ENCODE assay signal across 9 cellular contexts in genomic region chr6:90468080-90468479, GRCh38.
A peak's percentile ranks its signal among the peaks of the same experiment; 100 is the strongest.
DNase-seq lines count a peak whose midpoint lies in the region; ATAC-seq and TF ChIP-seq lines count a peak whose summit lies in the region.
"Had no signal": no experiment of that assay in that cellular context is flagged by ENCODE, and none has a peak within 500 bp of the region (broad histone marks: within the 10 kb centered on the region; RNA-seq: fewer than 3 reads in every experiment).

No MANE protein-coding gene starts in this region.

- TF ChIP-seq CTCF in fibroblast of pulmonary artery (IDR thresholded peaks at IDR 0.05; ENCODE audit: low read length, missing control alignments) (no peak), prostate gland (IDR thresholded peaks at IDR 0.05) (no peak)

- peaks cover 22 to 51% (median 39%) of the 10 kb centered on the region in 4 donors for H3K4me1 Mint-ChIP-seq in naive thymus-derived CD8-positive, alpha-beta T cell

- H3K27ac Mint-ChIP-seq in naive thymus-derived CD8-positive, alpha-beta T cell = no peak overlapping the region

- H3K27me3 Mint-ChIP-seq in naive thymus-derived CD8-positive, alpha-beta T cell = no peaks in the 10 kb centered on the region

- no peaks in the 10 kb centered on the region for H3K4me1 ChIP-seq in prostate gland (replicated peaks)

- H3K9me3 Mint-ChIP-seq in naive thymus-derived CD8-positive, alpha-beta T cell = no peaks in the 10 kb centered on the region

- no peak overlapping the region for H3K27ac ChIP-seq in prostate gland

- H3K4me3 ChIP-seq in fibroblast of pulmonary artery (replicated peaks; ENCODE audit: low read depth, low read length) (no peak overlapping the region), prostate gland (no peak overlapping the region)

- no peak for TF ChIP-seq POLR2A in prostate gland (IDR thresholded peaks at IDR 0.05)

- WGBS in prostate gland = 94% methylated on average over 7 of the region's 7 CpGs

- DNase-seq in stimulated activated CD4-positive, alpha-beta T cell treated with anti-CD3 and anti-CD28 coated beads, Interleukin-15, amount 100 ng/mL, for 24 hours = peak; percentile 61
- DNase-seq in stimulated activated CD4-positive, alpha-beta T cell treated with anti-CD3 and anti-CD28 coated beads, Interleukin-4, amount 100 ng/mL, for 1 hour = no peak
- DNase-seq in activated CD8-positive, alpha-beta memory T cell treated with anti-CD3 and anti-CD28 coated beads, Interleukin-2, amount 50 U/mL, for 48 hours = peak; percentile 73
- peak; percentile 13 for DNase-seq in fibroblast of pulmonary artery (ENCODE audit: low read depth)
- DNase-seq in naive thymus-derived CD8-positive, alpha-beta T cell = no peak
- DNase-seq in prostate gland (ENCODE audit: low spot score) = no peak
- DNase-seq: NCI-H510A had no signal

- no peak for ATAC-seq in naive thymus-derived CD8-positive, alpha-beta T cell
- ATAC-seq in HG02763 (IDR thresholded peaks at IDR 0.05; ENCODE audit: unreplicated experiment) (no peak), GM21367 (IDR thresholded peaks at IDR 0.05; ENCODE audit: unreplicated experiment) (no peak)

- no peak overlapping the region for H3K4me3 Mint-ChIP-seq in naive thymus-derived CD8-positive, alpha-beta T cell

- intact Hi-C loops in prostate gland (cut with DNase I) = no loop called here

- POLR2A ChIA-PET in naive thymus-derived CD8-positive, alpha-beta T cell (lab: Charles Lee) = no interaction called here

- H3K9me3 ChIP-seq in prostate gland = no peaks in the 10 kb centered on the region

- H3K36me3 Mint-ChIP-seq in naive thymus-derived CD8-positive, alpha-beta T cell = no peaks in the 10 kb centered on the region

- H3K27me3 ChIP-seq in prostate gland (replicated peaks; ENCODE audit: insufficient read depth) = no peaks in the 10 kb centered on the region

- no peaks in the 10 kb centered on the region for H3K36me3 ChIP-seq in prostate gland

Comparison
In these comparisons a context has a peak if more than half of its experiments do, and no peak if none do; other contexts are left out.
1. DNase-seq: peak in stimulated activated CD4-positive, alpha-beta T cell treated with anti-CD3 and anti-CD28 coated beads, Interleukin-15, amount 100 ng/mL, for 24 hours (single experiment), activated CD8-positive, alpha-beta memory T cell treated with anti-CD3 and anti-CD28 coated beads, Interleukin-2, amount 50 U/mL, for 48 hours (single experiment) and fibroblast of pulmonary artery (single experiment); none in stimulated activated CD4-positive, alpha-beta T cell treated with anti-CD3 and anti-CD28 coated beads, Interleukin-4, amount 100 ng/mL, for 1 hour (single experiment), naive thymus-derived CD8-positive, alpha-beta T cell (0 of 10) and prostate gland (single experiment).